Comparison of ENCODE assay signal across 1 cellular context in the genomic region with DNA sequence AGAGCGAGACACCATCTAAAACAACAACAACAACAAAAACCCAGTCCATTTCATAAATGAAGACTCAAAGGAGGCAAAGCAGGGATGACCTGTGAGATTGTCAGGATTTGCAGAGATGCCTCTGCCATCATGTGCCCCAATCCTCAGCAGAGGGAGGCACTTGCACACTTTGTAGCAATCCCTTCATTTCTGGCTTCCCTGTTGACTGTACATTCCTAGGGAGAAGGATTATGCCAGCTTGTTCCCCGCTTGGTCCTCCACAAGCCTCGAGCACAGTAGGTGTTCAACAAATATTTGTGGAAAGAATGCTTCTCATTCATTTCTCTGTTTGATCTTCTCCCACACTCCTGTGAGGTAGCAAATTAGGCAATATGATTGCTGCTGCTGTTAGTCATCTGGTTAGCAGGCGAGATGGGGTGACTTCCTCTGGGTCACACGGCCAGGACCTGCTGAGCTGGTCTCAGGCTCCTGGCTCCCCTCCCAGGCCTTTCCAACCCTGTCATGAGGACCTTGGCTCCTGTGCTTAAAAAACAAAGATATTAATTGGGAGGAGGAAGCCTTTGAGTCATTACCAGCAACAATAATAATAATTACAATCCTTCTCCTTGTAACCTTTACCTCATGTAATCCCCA.
A peak's percentile ranks its signal among the peaks of the same experiment; 100 is the strongest.
TF ChIP-seq lines count a peak whose summit lies in the region.

No MANE protein-coding gene starts in this region.

TF ChIP-seq in HepG2, 621 proteins besides CTCF, POLR2A, EP300 and RAD21 (continued from another document and continues in another):
- TF ChIP-seq, protein P1, sequence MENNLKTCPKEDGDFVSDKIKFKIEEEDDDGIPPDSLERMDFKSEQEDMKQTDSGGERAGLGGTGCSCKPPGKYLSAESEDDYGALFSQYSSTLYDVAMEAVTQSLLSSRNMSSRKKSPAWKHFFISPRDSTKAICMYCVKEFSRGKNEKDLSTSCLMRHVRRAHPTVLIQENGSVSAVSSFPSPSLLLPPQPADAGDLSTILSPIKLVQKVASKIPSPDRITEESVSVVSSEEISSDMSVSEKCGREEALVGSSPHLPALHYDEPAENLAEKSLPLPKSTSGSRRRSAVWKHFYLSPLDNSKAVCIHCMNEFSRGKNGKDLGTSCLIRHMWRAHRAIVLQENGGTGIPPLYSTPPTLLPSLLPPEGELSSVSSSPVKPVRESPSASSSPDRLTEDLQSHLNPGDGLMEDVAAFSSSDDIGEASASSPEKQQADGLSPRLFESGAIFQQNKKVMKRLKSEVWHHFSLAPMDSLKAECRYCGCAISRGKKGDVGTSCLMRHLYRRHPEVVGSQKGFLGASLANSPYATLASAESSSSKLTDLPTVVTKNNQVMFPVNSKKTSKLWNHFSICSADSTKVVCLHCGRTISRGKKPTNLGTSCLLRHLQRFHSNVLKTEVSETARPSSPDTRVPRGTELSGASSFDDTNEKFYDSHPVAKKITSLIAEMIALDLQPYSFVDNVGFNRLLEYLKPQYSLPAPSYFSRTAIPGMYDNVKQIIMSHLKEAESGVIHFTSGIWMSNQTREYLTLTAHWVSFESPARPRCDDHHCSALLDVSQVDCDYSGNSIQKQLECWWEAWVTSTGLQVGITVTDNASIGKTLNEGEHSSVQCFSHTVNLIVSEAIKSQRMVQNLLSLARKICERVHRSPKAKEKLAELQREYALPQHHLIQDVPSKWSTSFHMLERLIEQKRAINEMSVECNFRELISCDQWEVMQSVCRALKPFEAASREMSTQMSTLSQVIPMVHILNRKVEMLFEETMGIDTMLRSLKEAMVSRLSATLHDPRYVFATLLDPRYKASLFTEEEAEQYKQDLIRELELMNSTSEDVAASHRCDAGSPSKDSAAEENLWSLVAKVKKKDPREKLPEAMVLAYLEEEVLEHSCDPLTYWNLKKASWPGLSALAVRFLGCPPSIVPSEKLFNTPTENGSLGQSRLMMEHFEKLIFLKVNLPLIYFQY (CRISPR knock-in tag; IDR thresholded peaks at IDR 0.05; ENCODE audit: borderline replicate concordance), result no peak
- TF ChIP-seq ZNF354B (CRISPR knock-in tag; IDR thresholded peaks at IDR 0.05), result no peak
- TF ChIP-seq, protein P2, sequence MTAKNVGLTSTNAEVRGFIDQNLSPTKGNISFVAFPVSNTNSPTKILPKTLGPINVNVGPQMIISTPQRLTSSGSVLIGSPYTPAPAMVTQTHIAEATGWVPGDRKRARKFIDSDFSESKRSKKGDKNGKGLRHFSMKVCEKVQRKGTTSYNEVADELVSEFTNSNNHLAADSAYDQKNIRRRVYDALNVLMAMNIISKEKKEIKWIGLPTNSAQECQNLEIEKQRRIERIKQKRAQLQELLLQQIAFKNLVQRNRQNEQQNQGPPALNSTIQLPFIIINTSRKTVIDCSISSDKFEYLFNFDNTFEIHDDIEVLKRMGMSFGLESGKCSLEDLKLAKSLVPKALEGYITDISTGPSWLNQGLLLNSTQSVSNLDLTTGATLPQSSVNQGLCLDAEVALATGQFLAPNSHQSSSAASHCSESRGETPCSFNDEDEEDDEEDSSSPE (CRISPR knock-in tag; IDR thresholded peaks at IDR 0.05), result no peak
- TF ChIP-seq, protein P3, sequence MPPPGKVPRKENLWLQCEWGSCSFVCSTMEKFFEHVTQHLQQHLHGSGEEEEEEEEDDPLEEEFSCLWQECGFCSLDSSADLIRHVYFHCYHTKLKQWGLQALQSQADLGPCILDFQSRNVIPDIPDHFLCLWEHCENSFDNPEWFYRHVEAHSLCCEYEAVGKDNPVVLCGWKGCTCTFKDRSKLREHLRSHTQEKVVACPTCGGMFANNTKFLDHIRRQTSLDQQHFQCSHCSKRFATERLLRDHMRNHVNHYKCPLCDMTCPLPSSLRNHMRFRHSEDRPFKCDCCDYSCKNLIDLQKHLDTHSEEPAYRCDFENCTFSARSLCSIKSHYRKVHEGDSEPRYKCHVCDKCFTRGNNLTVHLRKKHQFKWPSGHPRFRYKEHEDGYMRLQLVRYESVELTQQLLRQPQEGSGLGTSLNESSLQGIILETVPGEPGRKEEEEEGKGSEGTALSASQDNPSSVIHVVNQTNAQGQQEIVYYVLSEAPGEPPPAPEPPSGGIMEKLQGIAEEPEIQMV (CRISPR knock-in tag; IDR thresholded peaks at IDR 0.05; ENCODE audit: low read depth), result peak; percentile 97
- TF ChIP-seq, protein P4, sequence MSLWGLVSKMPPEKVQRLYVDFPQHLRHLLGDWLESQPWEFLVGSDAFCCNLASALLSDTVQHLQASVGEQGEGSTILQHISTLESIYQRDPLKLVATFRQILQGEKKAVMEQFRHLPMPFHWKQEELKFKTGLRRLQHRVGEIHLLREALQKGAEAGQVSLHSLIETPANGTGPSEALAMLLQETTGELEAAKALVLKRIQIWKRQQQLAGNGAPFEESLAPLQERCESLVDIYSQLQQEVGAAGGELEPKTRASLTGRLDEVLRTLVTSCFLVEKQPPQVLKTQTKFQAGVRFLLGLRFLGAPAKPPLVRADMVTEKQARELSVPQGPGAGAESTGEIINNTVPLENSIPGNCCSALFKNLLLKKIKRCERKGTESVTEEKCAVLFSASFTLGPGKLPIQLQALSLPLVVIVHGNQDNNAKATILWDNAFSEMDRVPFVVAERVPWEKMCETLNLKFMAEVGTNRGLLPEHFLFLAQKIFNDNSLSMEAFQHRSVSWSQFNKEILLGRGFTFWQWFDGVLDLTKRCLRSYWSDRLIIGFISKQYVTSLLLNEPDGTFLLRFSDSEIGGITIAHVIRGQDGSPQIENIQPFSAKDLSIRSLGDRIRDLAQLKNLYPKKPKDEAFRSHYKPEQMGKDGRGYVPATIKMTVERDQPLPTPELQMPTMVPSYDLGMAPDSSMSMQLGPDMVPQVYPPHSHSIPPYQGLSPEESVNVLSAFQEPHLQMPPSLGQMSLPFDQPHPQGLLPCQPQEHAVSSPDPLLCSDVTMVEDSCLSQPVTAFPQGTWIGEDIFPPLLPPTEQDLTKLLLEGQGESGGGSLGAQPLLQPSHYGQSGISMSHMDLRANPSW (CRISPR knock-in tag; IDR thresholded peaks at IDR 0.05; ENCODE audit: borderline replicate concordance), result no peak
- no peak for TF ChIP-seq ZBTB38 (CRISPR knock-in tag; IDR thresholded peaks at IDR 0.05)
- TF ChIP-seq ZNF431 (CRISPR knock-in tag; IDR thresholded peaks at IDR 0.05; ENCODE audit: borderline replicate concordance, low read depth), result no peak
- TF ChIP-seq, protein P5, sequence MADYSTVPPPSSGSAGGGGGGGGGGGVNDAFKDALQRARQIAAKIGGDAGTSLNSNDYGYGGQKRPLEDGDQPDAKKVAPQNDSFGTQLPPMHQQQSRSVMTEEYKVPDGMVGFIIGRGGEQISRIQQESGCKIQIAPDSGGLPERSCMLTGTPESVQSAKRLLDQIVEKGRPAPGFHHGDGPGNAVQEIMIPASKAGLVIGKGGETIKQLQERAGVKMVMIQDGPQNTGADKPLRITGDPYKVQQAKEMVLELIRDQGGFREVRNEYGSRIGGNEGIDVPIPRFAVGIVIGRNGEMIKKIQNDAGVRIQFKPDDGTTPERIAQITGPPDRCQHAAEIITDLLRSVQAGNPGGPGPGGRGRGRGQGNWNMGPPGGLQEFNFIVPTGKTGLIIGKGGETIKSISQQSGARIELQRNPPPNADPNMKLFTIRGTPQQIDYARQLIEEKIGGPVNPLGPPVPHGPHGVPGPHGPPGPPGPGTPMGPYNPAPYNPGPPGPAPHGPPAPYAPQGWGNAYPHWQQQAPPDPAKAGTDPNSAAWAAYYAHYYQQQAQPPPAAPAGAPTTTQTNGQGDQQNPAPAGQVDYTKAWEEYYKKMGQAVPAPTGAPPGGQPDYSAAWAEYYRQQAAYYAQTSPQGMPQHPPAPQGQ (CRISPR knock-in tag; IDR thresholded peaks at IDR 0.05; ENCODE audit: borderline replicate concordance), result no peak
- TF ChIP-seq SIX1 (CRISPR knock-in tag; IDR thresholded peaks at IDR 0.05; ENCODE audit: borderline replicate concordance), result peak; percentile 28; the same call in 1 of the 2 replicates
- TF ChIP-seq ZMYM4 (CRISPR knock-in tag; IDR thresholded peaks at IDR 0.05), result peak; percentile 29; the same call in 1 of the 2 replicates
- no peak for TF ChIP-seq IKZF1 (IDR thresholded peaks at IDR 0.05)
- TF ChIP-seq SSRP1 (CRISPR knock-in tag; IDR thresholded peaks at IDR 0.05), result no peak
- TF ChIP-seq, protein P6, sequence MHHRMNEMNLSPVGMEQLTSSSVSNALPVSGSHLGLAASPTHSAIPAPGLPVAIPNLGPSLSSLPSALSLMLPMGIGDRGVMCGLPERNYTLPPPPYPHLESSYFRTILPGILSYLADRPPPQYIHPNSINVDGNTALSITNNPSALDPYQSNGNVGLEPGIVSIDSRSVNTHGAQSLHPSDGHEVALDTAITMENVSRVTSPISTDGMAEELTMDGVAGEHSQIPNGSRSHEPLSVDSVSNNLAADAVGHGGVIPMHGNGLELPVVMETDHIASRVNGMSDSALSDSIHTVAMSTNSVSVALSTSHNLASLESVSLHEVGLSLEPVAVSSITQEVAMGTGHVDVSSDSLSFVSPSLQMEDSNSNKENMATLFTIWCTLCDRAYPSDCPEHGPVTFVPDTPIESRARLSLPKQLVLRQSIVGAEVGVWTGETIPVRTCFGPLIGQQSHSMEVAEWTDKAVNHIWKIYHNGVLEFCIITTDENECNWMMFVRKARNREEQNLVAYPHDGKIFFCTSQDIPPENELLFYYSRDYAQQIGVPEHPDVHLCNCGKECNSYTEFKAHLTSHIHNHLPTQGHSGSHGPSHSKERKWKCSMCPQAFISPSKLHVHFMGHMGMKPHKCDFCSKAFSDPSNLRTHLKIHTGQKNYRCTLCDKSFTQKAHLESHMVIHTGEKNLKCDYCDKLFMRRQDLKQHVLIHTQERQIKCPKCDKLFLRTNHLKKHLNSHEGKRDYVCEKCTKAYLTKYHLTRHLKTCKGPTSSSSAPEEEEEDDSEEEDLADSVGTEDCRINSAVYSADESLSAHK (CRISPR knock-in tag; IDR thresholded peaks at IDR 0.05; ENCODE audit: borderline replicate concordance), result no peak
- no peak for TF ChIP-seq ZNF563 (CRISPR knock-in tag; IDR thresholded peaks at IDR 0.05)
- no peak for TF ChIP-seq RARG (CRISPR knock-in tag; IDR thresholded peaks at IDR 0.05; ENCODE audit: low read depth)
- TF ChIP-seq, protein P7, sequence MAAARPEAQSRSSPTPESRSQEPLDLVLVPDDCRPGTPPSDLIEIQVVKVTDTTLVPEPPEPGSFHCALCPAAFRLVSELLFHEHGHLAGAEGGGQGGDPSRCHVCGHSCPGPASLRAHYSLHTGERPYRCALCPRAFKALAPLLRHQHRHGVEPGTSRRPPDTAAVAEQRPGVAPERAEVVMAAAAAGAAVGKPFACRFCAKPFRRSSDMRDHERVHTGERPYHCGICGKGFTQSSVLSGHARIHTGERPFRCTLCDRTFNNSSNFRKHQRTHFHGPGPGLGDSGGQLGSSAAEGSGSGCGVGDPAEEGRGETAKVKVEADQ (CRISPR knock-in tag; IDR thresholded peaks at IDR 0.05; ENCODE audit: borderline replicate concordance), result no peak
- no peak for TF ChIP-seq ZNF329 (CRISPR knock-in tag; IDR thresholded peaks at IDR 0.05; ENCODE audit: low read depth)
- no peak for TF ChIP-seq REL (CRISPR knock-in tag; conservative IDR thresholded peaks at IDR 0.05)
- no peak for TF ChIP-seq ARNT (IDR thresholded peaks at IDR 0.05)
- peak; percentile 95 for TF ChIP-seq HDAC2 (CRISPR knock-in tag; IDR thresholded peaks at IDR 0.05)
- TF ChIP-seq ZNF788 (CRISPR knock-in tag; IDR thresholded peaks at IDR 0.05; ENCODE audit: borderline replicate concordance), result peak; percentile 37; the same call in 1 of the 2 replicates
- TF ChIP-seq ZNF75D (CRISPR knock-in tag; IDR thresholded peaks at IDR 0.05; ENCODE audit: borderline replicate concordance), result no peak
- no peak for TF ChIP-seq BORCS8-MEF2B (CRISPR knock-in tag; IDR thresholded peaks at IDR 0.05)
- TF ChIP-seq PHF21A (CRISPR knock-in tag; IDR thresholded peaks at IDR 0.05), result peak; percentile 89
- TF ChIP-seq ZSCAN30 (CRISPR knock-in tag; IDR thresholded peaks at IDR 0.05), result no peak
- TF ChIP-seq ZNF616 (CRISPR knock-in tag; IDR thresholded peaks at IDR 0.05; ENCODE audit: low read depth), result no peak
- TF ChIP-seq PAX8 (CRISPR knock-in tag; IDR thresholded peaks at IDR 0.05; ENCODE audit: borderline replicate concordance), result no peak
- TF ChIP-seq, protein P8, sequence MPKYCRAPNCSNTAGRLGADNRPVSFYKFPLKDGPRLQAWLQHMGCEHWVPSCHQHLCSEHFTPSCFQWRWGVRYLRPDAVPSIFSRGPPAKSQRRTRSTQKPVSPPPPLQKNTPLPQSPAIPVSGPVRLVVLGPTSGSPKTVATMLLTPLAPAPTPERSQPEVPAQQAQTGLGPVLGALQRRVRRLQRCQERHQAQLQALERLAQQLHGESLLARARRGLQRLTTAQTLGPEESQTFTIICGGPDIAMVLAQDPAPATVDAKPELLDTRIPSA (CRISPR knock-in tag; IDR thresholded peaks at IDR 0.05; ENCODE audit: borderline replicate concordance), result no peak
- TF ChIP-seq POLR2G (IDR thresholded peaks at IDR 0.05; ENCODE audit: low read depth, low read length), result peak; percentile 35; the same call in 1 of the 2 replicates
- TF ChIP-seq, protein P9, sequence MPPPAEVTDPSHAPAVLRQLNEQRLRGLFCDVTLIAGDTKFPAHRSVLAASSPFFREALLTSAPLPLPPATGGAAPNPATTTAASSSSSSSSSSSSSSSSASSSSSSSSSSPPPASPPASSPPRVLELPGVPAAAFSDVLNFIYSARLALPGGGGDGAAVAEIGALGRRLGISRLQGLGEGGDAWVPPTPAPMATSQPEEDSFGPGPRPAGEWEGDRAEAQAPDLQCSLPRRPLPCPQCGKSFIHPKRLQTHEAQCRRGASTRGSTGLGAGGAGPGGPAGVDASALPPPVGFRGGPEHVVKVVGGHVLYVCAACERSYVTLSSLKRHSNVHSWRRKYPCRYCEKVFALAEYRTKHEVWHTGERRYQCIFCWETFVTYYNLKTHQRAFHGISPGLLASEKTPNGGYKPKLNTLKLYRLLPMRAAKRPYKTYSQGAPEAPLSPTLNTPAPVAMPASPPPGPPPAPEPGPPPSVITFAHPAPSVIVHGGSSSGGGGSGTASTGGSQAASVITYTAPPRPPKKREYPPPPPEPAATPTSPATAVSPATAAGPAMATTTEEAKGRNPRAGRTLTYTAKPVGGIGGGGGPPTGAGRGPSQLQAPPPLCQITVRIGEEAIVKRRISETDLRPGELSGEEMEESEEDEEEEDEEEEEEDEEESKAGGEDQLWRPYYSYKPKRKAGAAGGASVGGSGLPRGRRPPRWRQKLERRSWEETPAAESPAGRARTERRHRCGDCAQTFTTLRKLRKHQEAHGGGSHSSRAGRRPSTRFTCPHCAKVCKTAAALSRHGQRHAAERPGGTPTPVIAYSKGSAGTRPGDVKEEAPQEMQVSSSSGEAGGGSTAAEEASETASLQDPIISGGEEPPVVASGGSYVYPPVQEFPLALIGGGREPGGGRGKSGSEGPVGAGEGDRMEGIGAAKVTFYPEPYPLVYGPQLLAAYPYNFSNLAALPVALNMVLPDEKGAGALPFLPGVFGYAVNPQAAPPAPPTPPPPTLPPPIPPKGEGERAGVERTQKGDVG (CRISPR knock-in tag; IDR thresholded peaks at IDR 0.05; ENCODE audit: borderline replicate concordance), result no peak
- TF ChIP-seq KLF15 (CRISPR knock-in tag; IDR thresholded peaks at IDR 0.05; ENCODE audit: borderline replicate concordance), result no peak
- TF ChIP-seq, protein P10, sequence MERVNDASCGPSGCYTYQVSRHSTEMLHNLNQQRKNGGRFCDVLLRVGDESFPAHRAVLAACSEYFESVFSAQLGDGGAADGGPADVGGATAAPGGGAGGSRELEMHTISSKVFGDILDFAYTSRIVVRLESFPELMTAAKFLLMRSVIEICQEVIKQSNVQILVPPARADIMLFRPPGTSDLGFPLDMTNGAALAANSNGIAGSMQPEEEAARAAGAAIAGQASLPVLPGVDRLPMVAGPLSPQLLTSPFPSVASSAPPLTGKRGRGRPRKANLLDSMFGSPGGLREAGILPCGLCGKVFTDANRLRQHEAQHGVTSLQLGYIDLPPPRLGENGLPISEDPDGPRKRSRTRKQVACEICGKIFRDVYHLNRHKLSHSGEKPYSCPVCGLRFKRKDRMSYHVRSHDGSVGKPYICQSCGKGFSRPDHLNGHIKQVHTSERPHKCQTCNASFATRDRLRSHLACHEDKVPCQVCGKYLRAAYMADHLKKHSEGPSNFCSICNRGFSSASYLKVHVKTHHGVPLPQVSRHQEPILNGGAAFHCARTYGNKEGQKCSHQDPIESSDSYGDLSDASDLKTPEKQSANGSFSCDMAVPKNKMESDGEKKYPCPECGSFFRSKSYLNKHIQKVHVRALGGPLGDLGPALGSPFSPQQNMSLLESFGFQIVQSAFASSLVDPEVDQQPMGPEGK (CRISPR knock-in tag; IDR thresholded peaks at IDR 0.05), result peak; percentile 52
- no peak; the same call in 1 of the 2 replicates for TF ChIP-seq NR2F6 (IDR thresholded peaks at IDR 0.05)
- TF ChIP-seq NR2F6 (CRISPR knock-in tag; IDR thresholded peaks at IDR 0.05), result peak; percentile 86
